1 cellular context compared by ENCODE assay signal in the genomic region with DNA sequence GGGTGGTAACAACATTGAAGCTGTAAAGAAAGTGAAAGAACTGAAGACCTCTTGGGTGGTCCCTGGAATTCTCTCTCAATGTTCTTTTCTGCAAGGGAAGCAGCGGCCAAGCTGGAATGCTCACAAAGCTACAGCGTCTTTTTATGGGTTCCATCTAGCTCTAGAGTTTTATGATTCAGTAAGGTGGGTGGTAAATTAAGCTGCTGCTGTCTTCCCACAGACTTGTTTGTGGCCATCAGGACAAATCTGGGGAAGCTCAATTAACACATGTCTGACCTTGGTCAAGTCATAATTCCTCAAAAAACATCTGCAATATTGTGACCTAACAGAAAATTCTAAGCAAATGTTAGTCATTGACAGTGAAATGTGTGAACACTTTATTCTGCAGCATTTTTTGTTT.
TF ChIP-seq lines count a peak whose summit lies in the region.

No MANE protein-coding gene starts in this region.

TF ChIP-seq in HEK293, 187 proteins besides CTCF, POLR2A, EP300 and RAD21 (continued from another document):
- TF ChIP-seq ZBTB11 (tag by site-specific recombination; conservative IDR thresholded peaks at IDR 0.05; ENCODE audit: low read depth) (no peak), ZFP37 (tag by site-specific recombination; IDR thresholded peaks at IDR 0.05) (no peak), ZNF596 (tag by site-specific recombination; IDR thresholded peaks at IDR 0.05) (no peak), ZFP3 (tag by site-specific recombination; IDR thresholded peaks at IDR 0.05; ENCODE audit: low read depth) (no peak), OSR2 (tag by site-specific recombination; IDR thresholded peaks at IDR 0.05) (peak; percentile 43; the same call in 1 of the 2 replicates), GLIS1 (tag by site-specific recombination; IDR thresholded peaks at IDR 0.05) (0 out of 2 replicates have a peak, but pooled peaks have one; percentile 25), ZNF24 (tag by site-specific recombination; IDR thresholded peaks at IDR 0.05) (no peak), ZNF514 (tag by site-specific recombination; IDR thresholded peaks at IDR 0.05) (no peak), ZNF513 (tag by site-specific recombination; IDR thresholded peaks at IDR 0.05) (no peak), ZFHX2 (tag by site-specific recombination; conservative IDR thresholded peaks at IDR 0.05) (peak; percentile 77), ZNF121 (tag by site-specific recombination; IDR thresholded peaks at IDR 0.05) (no peak), PBX3 (CRISPR knock-in tag; IDR thresholded peaks at IDR 0.05) (no peak), ZNF311 (tag by site-specific recombination; IDR thresholded peaks at IDR 0.05; ENCODE audit: borderline replicate concordance) (no peak), ZSCAN16 (tag by site-specific recombination; IDR thresholded peaks at IDR 0.05) (no peak), GFI1B (tag by site-specific recombination; IDR thresholded peaks at IDR 0.05) (no peak), ZBTB44 (tag by site-specific recombination; IDR thresholded peaks at IDR 0.05) (no peak), OVOL3 (tag by site-specific recombination; IDR thresholded peaks at IDR 0.05) (no peak), IKZF3 (tag by site-specific recombination; IDR thresholded peaks at IDR 0.05) (peak; percentile 22; the same call in 1 of the 2 replicates), ZNF76 (tag by site-specific recombination; IDR thresholded peaks at IDR 0.05; ENCODE audit: borderline replicate concordance, low read depth) (no peak), ZEB2 (tag by site-specific recombination; IDR thresholded peaks at IDR 0.05) (no peak), SP7 (tag by site-specific recombination; IDR thresholded peaks at IDR 0.05) (no peak), ZNF626 (tag by site-specific recombination; IDR thresholded peaks at IDR 0.05) (no peak), ZNF530 (tag by site-specific recombination; IDR thresholded peaks at IDR 0.05; ENCODE audit: low read depth) (no peak), ZXDB (tag by site-specific recombination; IDR thresholded peaks at IDR 0.05) (no peak), ZNF174 (tag by site-specific recombination; IDR thresholded peaks at IDR 0.05) (no peak), PRDM2 (tag by site-specific recombination; IDR thresholded peaks at IDR 0.05; ENCODE audit: borderline replicate concordance) (no peak), ZNF623 (tag by site-specific recombination; IDR thresholded peaks at IDR 0.05) (no peak), SETDB1 (IDR thresholded peaks at IDR 0.05; ENCODE audit: insufficient read length, low read length) (no peak), KLF9 (tag by site-specific recombination; IDR thresholded peaks at IDR 0.05; ENCODE audit: low read depth) (no peak), PRDM6 (tag by site-specific recombination; IDR thresholded peaks at IDR 0.05) (peak; percentile 75), ZNF2 (tag by site-specific recombination; IDR thresholded peaks at IDR 0.05) (no peak), ZNF670 (tag by site-specific recombination; IDR thresholded peaks at IDR 0.05; ENCODE audit: low read depth) (no peak), MYNN (tag by site-specific recombination; IDR thresholded peaks at IDR 0.05; ENCODE audit: borderline replicate concordance) (no peak)
- TF ChIP-seq, protein P1, sequence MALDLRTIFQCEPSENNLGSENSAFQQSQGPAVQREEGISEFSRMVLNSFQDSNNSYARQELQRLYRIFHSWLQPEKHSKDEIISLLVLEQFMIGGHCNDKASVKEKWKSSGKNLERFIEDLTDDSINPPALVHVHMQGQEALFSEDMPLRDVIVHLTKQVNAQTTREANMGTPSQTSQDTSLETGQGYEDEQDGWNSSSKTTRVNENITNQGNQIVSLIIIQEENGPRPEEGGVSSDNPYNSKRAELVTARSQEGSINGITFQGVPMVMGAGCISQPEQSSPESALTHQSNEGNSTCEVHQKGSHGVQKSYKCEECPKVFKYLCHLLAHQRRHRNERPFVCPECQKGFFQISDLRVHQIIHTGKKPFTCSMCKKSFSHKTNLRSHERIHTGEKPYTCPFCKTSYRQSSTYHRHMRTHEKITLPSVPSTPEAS (tag by site-specific recombination; IDR thresholded peaks at IDR 0.05): no peak
- TF ChIP-seq, protein P2, sequence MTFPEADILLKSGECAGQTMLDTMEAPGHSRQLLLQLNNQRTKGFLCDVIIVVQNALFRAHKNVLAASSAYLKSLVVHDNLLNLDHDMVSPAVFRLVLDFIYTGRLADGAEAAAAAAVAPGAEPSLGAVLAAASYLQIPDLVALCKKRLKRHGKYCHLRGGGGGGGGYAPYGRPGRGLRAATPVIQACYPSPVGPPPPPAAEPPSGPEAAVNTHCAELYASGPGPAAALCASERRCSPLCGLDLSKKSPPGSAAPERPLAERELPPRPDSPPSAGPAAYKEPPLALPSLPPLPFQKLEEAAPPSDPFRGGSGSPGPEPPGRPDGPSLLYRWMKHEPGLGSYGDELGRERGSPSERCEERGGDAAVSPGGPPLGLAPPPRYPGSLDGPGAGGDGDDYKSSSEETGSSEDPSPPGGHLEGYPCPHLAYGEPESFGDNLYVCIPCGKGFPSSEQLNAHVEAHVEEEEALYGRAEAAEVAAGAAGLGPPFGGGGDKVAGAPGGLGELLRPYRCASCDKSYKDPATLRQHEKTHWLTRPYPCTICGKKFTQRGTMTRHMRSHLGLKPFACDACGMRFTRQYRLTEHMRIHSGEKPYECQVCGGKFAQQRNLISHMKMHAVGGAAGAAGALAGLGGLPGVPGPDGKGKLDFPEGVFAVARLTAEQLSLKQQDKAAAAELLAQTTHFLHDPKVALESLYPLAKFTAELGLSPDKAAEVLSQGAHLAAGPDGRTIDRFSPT (tag by site-specific recombination; IDR thresholded peaks at IDR 0.05): no peak
- TF ChIP-seq, protein P3, sequence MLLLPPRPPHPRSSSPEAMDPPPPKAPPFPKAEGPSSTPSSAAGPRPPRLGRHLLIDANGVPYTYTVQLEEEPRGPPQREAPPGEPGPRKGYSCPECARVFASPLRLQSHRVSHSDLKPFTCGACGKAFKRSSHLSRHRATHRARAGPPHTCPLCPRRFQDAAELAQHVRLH (tag by site-specific recombination; IDR thresholded peaks at IDR 0.05): no peak
